ENCODE assay signal across 8 cellular contexts in the genomic region with DNA sequence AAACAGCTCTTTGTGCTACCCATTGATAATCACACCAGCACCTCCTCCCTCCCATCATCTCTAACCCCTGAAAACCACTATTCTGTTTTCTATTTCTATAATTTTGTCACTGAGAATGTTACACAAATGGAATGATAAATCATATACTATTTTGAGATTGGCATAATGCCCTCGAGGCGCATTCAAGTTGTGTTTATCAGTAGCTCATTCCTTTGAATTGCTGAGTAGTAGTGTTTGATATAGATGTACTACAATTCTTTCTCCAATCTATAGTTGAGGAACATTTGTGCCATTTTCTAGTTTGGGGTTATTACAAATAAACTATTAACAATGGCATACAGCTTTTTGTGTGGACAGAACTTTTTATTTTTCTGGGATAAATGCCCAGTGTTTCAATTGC.
"Had no signal": no experiment of that assay in that cellular context is flagged by ENCODE, and none has a peak within 500 bp of the region (broad histone marks: within the 10 kb centered on the region; RNA-seq: fewer than 3 reads in every experiment).

No MANE protein-coding gene starts in this region.

- H3K27ac Mint-ChIP-seq: HFFc6 had no signal

- H3K36me3 ChIP-seq: HAP-1 had no signal

- H3K4me1 ChIP-seq: HAP-1 had no signal

- FAIRE-seq: HTR-8/SVneo had no signal

- H3K27ac ChIP-seq: GM23248 had no signal

- H3K4me3 ChIP-seq: GM23248, HAP-1 had no signal

- H3K9me3 ChIP-seq: HAP-1 had no signal

- H2AFZ ChIP-seq: GM23248 had no signal

- DNase-seq: GM23248, GOT3, H7, HFFc6, IMR-90 had no signal

- ATAC-seq: HCT116 had no signal

- H3K9me3 Mint-ChIP-seq: HFFc6 had no signal

- H3K4me3 Mint-ChIP-seq: HFFc6 had no signal

- H3K9ac ChIP-seq: GM23248 had no signal
